Comparison of ENCODE assay signal across 23 cellular contexts in the genomic region with DNA sequence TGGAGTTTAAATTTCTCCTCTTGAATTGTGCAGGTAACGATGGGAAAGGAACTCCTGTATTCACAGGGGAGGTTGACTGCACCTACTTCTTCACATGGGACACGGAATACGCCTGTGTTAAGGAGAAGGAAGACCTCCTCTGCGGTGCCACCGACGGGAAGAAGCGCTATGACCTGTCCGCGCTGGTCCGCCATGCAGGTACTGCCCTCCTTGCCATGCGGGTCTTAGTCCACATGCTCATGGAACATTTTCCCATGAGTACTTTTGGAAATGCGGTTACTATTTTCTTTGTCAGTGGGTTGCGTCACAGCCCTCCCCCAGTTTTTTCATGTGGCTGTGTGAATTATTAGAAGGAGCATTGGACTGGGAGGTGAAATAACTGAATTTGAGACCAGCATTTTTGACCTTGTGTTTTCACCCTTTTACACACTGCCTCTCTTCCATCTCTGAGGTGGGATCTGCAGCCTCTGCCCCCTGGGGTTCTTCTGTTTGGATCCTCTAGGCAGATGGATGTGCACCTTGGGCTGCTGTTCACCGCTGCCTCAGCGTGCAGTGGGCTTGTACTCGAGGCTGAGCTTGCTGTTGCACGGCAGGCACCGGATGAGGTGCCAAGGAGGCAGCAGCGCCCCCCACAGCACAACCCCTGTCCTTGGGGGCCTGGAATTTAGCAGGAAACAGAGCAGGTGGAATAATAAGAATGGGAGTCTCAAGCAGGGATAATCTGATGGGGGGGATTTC.
DNase-seq lines count a peak whose midpoint lies in the region; ATAC-seq and TF ChIP-seq lines count a peak whose summit lies in the region.
"Had no signal": no experiment of that assay in that cellular context is flagged by ENCODE, and none has a peak within 500 bp of the region (broad histone marks: within the 10 kb centered on the region; RNA-seq: fewer than 3 reads in every experiment).

No MANE protein-coding gene starts in this region.

- H4K20me1 ChIP-seq in IMR-90 (ENCODE audit: insufficient read depth, low read length) (0 out of 2 replicates have a peak, but pooled peaks cover 6% of the 10 kb centered on the region), MM.1S (ENCODE audit: insufficient read depth, low read length) (no peaks in the 10 kb centered on the region)

- no peak overlapping the region for H3K23ac ChIP-seq in IMR-90 (ENCODE audit: low read depth, low read length)

- H3K18ac ChIP-seq in IMR-90 (ENCODE audit: low read depth, low read length), result no peak overlapping the region

- H3K27ac ChIP-seq in ACC112 (ENCODE audit: low read depth, low read length) (peak overlapping the region; percentile 97; the same call in 1 of the 2 replicates), IMR-90 (ENCODE audit: insufficient read depth, low read length) (no peak overlapping the region), epithelial cell of prostate (peak overlapping the region; percentile 77), MM.1S (ENCODE audit: low read length) (no peak overlapping the region)
- H3K27ac ChIP-seq: body of pancreas, colonic mucosa, PC-9, right atrium auricular region, tibial nerve had no signal

- peaks cover 56% of the 10 kb centered on the region for H3K4me1 Mint-ChIP-seq in osteocyte (ENCODE audit: unreplicated experiment)

- WGBS in IMR-90 (ENCODE audit: extremely low coverage in 2 of 2, insufficient read length in 1 of 2), 2 experiments, result 80% methylated on average over 1 of the region's 19 CpGs; no CpG with 5 or more reads in 1 of the 2 experiments

- H3K9me3 Mint-ChIP-seq in osteocyte (ENCODE audit: unreplicated experiment), result no peaks in the 10 kb centered on the region
- H3K9me3 Mint-ChIP-seq: activated naive CD4-positive, alpha-beta T cell treated with anti-CD3 and anti-CD28 coated beads, Interleukin-2, amount 50 U/mL, for 24 hours; CD8-positive, alpha-beta T cell; IgD-negative memory B cell; immature natural killer cell; T-helper 1 cell treated with Interleukin-12 subunit alpha and Interleukin-12 subunit beta and Interleukin-4 antibody, amounts not matched to agents 30 μg/mL and 1 μg/mL, for 36 hours had no signal

- peaks cover 3% of the 10 kb centered on the region for H3K79me2 ChIP-seq in ACC112 (ENCODE audit: control insufficient read depth, insufficient read depth, low read length, unreplicated experiment)
- H3K79me2 ChIP-seq in MM.1S (ENCODE audit: low read length), result no peaks in the 10 kb centered on the region

- no peak overlapping the region for H3K4me2 ChIP-seq in IMR-90 (ENCODE audit: low read depth, low read length)
- no peak overlapping the region for H3K4me2 ChIP-seq in MM.1S (ENCODE audit: low read depth, low read length)
- H3K4me2 ChIP-seq: PC-9 had no signal

- dilution Hi-C loops in IMR-90 (cut with HindIII; ENCODE audit: low sequenced_read_pairs, unreplicated experiment), result no loop called here

- H3K4me1 ChIP-seq in ACC112 (ENCODE audit: control insufficient read depth, insufficient read depth, low read length, unreplicated experiment) (peaks cover 66% of the 10 kb centered on the region), IMR-90 (ENCODE audit: control insufficient read depth, insufficient read depth, low read length) (peaks cover 7% of the 10 kb centered on the region), MM.1S (ENCODE audit: low read length) (no peaks in the 10 kb centered on the region)
- H3K4me1 ChIP-seq: colonic mucosa had no signal

- H3K9me2 ChIP-seq in MM.1S (replicated peaks; ENCODE audit: insufficient read depth, low read length), result no peaks in the 10 kb centered on the region

- no peak overlapping the region for H2BK20ac ChIP-seq in IMR-90 (ENCODE audit: low read depth, low read length)

- POLR2A ChIA-PET in IMR-90 (lab: Charles Lee; ENCODE audit: unreplicated experiment), result no interaction called here

- H4K5ac ChIP-seq in IMR-90 (ENCODE audit: low read depth, low read length), result no peak overlapping the region

- no peak overlapping the region for H3K9ac ChIP-seq in IMR-90 (ENCODE audit: low read depth, low read length)
- H3K9ac ChIP-seq in MM.1S (ENCODE audit: low read length), result no peak overlapping the region

- H3K27me3 ChIP-seq in ACC112 (ENCODE audit: insufficient read depth, low read length) (no peaks in the 10 kb centered on the region), IMR-90 (ENCODE audit: control insufficient read depth, insufficient read depth, low read length) (no peaks in the 10 kb centered on the region), MM.1S (replicated peaks; ENCODE audit: insufficient read depth, low read length) (no peaks in the 10 kb centered on the region)
- H3K27me3 ChIP-seq: body of pancreas, colonic mucosa, right atrium auricular region, tibial nerve had no signal

- ATAC-seq in IMR-90 (ENCODE audit: low read depth), result no peak
- ATAC-seq in GM21717 (IDR thresholded peaks at IDR 0.05; ENCODE audit: unreplicated experiment), result no peak
- ATAC-seq: GM12878 had no signal

- no peak overlapping the region for H2AFZ ChIP-seq in ACC112 (ENCODE audit: low read length, unreplicated experiment)
- no peak overlapping the region for H2AFZ ChIP-seq in IMR-90 (replicated peaks; ENCODE audit: low read length, poor library complexity)
- no peak overlapping the region for H2AFZ ChIP-seq in MM.1S (ENCODE audit: low read length)
- H2AFZ ChIP-seq: PC-9 had no signal

- peaks cover 0 to 48% of the 10 kb centered on the region in 2 experiments; a peak in 3 of 4 replicates for H3K79me1 ChIP-seq in IMR-90 (ENCODE audit: low read depth in 1 of 2, low read length in 2 of 2)

- H3F3A ChIP-seq in MM.1S (ENCODE audit: insufficient read depth, low read length), result no peaks in the 10 kb centered on the region

- no peak overlapping the region for H3K4me3 ChIP-seq in ACC112 (ENCODE audit: low read depth, low read length)
- H3K4me3 ChIP-seq in IMR-90 (ENCODE audit: insufficient read depth, low read depth, low read length), result no peak overlapping the region
- no peak overlapping the region for H3K4me3 ChIP-seq in MM.1S (ENCODE audit: low read length)
- H3K4me3 ChIP-seq: body of pancreas, colonic mucosa, GM12878, PC-9, right atrium auricular region, tibial nerve had no signal

- CTCF ChIA-PET in IMR-90 (lab: Yijun Ruan, JAX), result no interaction called here

- BruUV-seq in IMR-90 (replicated peaks; lab: Mats Ljungman, UMichigan), result no TSS peak

- H2BK15ac ChIP-seq in IMR-90 (ENCODE audit: low read depth, low read length), result no peak overlapping the region

- H3K9me3 ChIP-seq in IMR-90 (ENCODE audit: control insufficient read depth, insufficient read depth, low read length), result no peaks in the 10 kb centered on the region
- H3K9me3 ChIP-seq in MM.1S (replicated peaks; ENCODE audit: insufficient read depth, low read length), result no peaks in the 10 kb centered on the region
- H3K9me3 ChIP-seq: body of pancreas, colonic mucosa, right atrium auricular region, tibial nerve had no signal

- no peak for TF ChIP-seq POLR2A in IMR-90 (IDR thresholded peaks at IDR 0.05; ENCODE audit: low read depth, low read length)

- H3K36me3 ChIP-seq in ACC112 (ENCODE audit: insufficient read depth, low read length) (peaks cover 30% of the 10 kb centered on the region), IMR-90 (ENCODE audit: control insufficient read depth, insufficient read depth, low read length) (peaks cover 49% of the 10 kb centered on the region), MM.1S (replicated peaks; ENCODE audit: insufficient read depth, low read length) (no peaks in the 10 kb centered on the region)

- no peak overlapping the region for H3K56ac ChIP-seq in IMR-90 (ENCODE audit: extremely low read depth, insufficient read depth, low read length)

- H2BK5ac ChIP-seq in IMR-90 (ENCODE audit: low read depth, low read length, poor library complexity, severe bottlenecking), result no peak overlapping the region

- in situ Hi-C loops in IMR-90 (cut with MboI; ENCODE audit: low sequenced_read_pairs), result loop anchor here (10.0 kb wide), 1 partner anchor 176 kb away; no protein-coding TSS in a partner anchor

- no peak overlapping the region for H3K4me3 Mint-ChIP-seq in osteocyte (ENCODE audit: unreplicated experiment)
- H3K4me3 Mint-ChIP-seq: activated naive CD4-positive, alpha-beta T cell treated with anti-CD3 and anti-CD28 coated beads, Interleukin-2, amount 50 U/mL, for 24 hours; CD8-positive, alpha-beta T cell; IgD-negative memory B cell; immature natural killer cell; T-helper 1 cell treated with Interleukin-12 subunit alpha and Interleukin-12 subunit beta and Interleukin-4 antibody, amounts not matched to agents 30 μg/mL and 1 μg/mL, for 36 hours had no signal

- intact Hi-C loops in IMR-90 (cut with micrococcal nuclease), result no loop called here

- no peak overlapping the region for H3K14ac ChIP-seq in IMR-90 (replicated peaks; ENCODE audit: low read depth, low read length)

- H4K91ac ChIP-seq in IMR-90 (ENCODE audit: insufficient read depth, low read depth, low read length), result no peak overlapping the region

- peak overlapping the region; percentile 19 for H2AK9ac ChIP-seq in IMR-90 (replicated peaks; ENCODE audit: low read depth, low read length, poor library complexity)

- DNase-seq in IMR-90, result no peak
- no peak for DNase-seq in epithelial cell of prostate (ENCODE audit: low read depth, low spot score)
- no peak for DNase-seq in osteocyte (ENCODE audit: extremely low spot score, unreplicated experiment)
- no peak for DNase-seq in NCI-H82 treated with DMSO at 0.1 percent for 48 hours (lab: John Stamatoyannopoulos, UW; ENCODE audit: unreplicated experiment)
- no peak for DNase-seq in MM.1S
- DNase-seq: activated CD4-positive, alpha-beta T cell treated with anti-CD3 and anti-CD28 coated beads, Interleukin-2, amount 50 U/mL, for 1 hour; activated T-cell treated with anti-CD3 and anti-CD28 coated beads for 4 hours; colonic mucosa; DMS53; NCI-H82; PC-9; stimulated activated CD4-positive, alpha-beta T cell treated with anti-CD3 and anti-CD28 coated beads, Interleukin-15, amount 100 ng/mL, for 24 hours had no signal

- H3K27ac Mint-ChIP-seq in osteocyte (ENCODE audit: unreplicated experiment), result peak overlapping the region; percentile 82
- H3K27ac Mint-ChIP-seq: activated naive CD4-positive, alpha-beta T cell treated with anti-CD3 and anti-CD28 coated beads, Interleukin-2, amount 50 U/mL, for 24 hours; IgD-negative memory B cell; T-helper 1 cell treated with Interleukin-12 subunit alpha and Interleukin-12 subunit beta and Interleukin-4 antibody, amounts not matched to agents 30 μg/mL and 1 μg/mL, for 36 hours had no signal

- no peaks in the 10 kb centered on the region for H3K27me3 Mint-ChIP-seq in osteocyte (ENCODE audit: unreplicated experiment)
- H3K27me3 Mint-ChIP-seq: activated naive CD4-positive, alpha-beta T cell treated with anti-CD3 and anti-CD28 coated beads, Interleukin-2, amount 50 U/mL, for 24 hours; IgD-negative memory B cell had no signal

- peaks cover 45% of the 10 kb centered on the region for H3K36me3 Mint-ChIP-seq in osteocyte (ENCODE audit: unreplicated experiment)

- no peak overlapping the region for H2BK120ac ChIP-seq in IMR-90 (ENCODE audit: low read depth, low read length)

- H3K9me1 ChIP-seq in IMR-90 (ENCODE audit: insufficient read depth, low read length), result peaks cover 26% of the 10 kb centered on the region

- no peak overlapping the region for H3K4ac ChIP-seq in IMR-90 (ENCODE audit: low read depth, low read length)

- no peak for TF ChIP-seq RAD21 in IMR-90 (IDR thresholded peaks at IDR 0.05; ENCODE audit: low read length)

- no peak overlapping the region for H4K8ac ChIP-seq in IMR-90 (ENCODE audit: low read depth in 2 of 2, low read length in 2 of 2)

- H2AK5ac ChIP-seq in IMR-90 (ENCODE audit: low read depth, low read length), result no peak overlapping the region

- TF ChIP-seq CTCF in IMR-90 (conservative IDR thresholded peaks at IDR 0.05; ENCODE audit: low read depth, low read length) (no peak), osteocyte (IDR thresholded peaks at IDR 0.05) (no peak), MM.1S (IDR thresholded peaks at IDR 0.05; ENCODE audit: low read length) (no peak)

Comparison
In these comparisons a context has a peak if more than half of its experiments do, and no peak if none do; other contexts are left out.
1. H3K27ac ChIP-seq: peak in ACC112 (single experiment) and epithelial cell of prostate (single experiment); none in IMR-90 (single experiment) and MM.1S (single experiment).